Comparison of ENCODE assay signal across 29 cellular contexts in genomic region chr5:160692272-160692671, GRCh38.
A peak's percentile ranks its signal among the peaks of the same experiment; 100 is the strongest.
DNase-seq lines count a peak whose midpoint lies in the region; ATAC-seq, FAIRE-seq and TF ChIP-seq lines count a peak whose summit lies in the region.
"Had no signal": no experiment of that assay in that cellular context is flagged by ENCODE, and none has a peak within 500 bp of the region (broad histone marks: within the 10 kb centered on the region; RNA-seq: fewer than 3 reads in every experiment).

No MANE protein-coding gene starts in this region.

- H3K4me3 ChIP-seq in hepatocyte (no peak overlapping the region), small intestine (ENCODE audit: low read depth in 1 of 2, low read length in 2 of 2) (no peak overlapping the region), SK-N-SH (ENCODE audit: low read depth in 2 of 2, low read length in 1 of 2) (no peak overlapping the region)
- H3K4me3 ChIP-seq: A549, SK-N-MC had no signal

- H3K27ac Mint-ChIP-seq in Calu3 (ENCODE audit: unreplicated experiment) = peak overlapping the region; percentile 13
- H3K27ac Mint-ChIP-seq: CD8-positive, alpha-beta T cell; IgD-negative memory B cell had no signal

- H4K20me1 ChIP-seq in hepatocyte (ENCODE audit: insufficient read depth, poor library complexity, severe bottlenecking) = no peaks in the 10 kb centered on the region
- H4K20me1 ChIP-seq in SK-N-SH (ENCODE audit: insufficient read depth) = no peaks in the 10 kb centered on the region

- no peaks in the 10 kb centered on the region for H3K27me3 ChIP-seq in hepatocyte
- no peaks in the 10 kb centered on the region for H3K27me3 ChIP-seq in small intestine (ENCODE audit: control insufficient read depth in 2 of 2, insufficient read depth in 2 of 2, low read length in 2 of 2)
- H3K27me3 ChIP-seq in SK-N-SH (ENCODE audit: insufficient read depth) = no peaks in the 10 kb centered on the region

- intact Hi-C loops in Calu3 (cut with micrococcal nuclease; ENCODE audit: unreplicated experiment) = loop anchor here (10.0 kb wide), 1 partner anchor 573 kb away; no protein-coding TSS in a partner anchor

- H3K4me2 ChIP-seq in hepatocyte = no peak overlapping the region
- no peak overlapping the region for H3K4me2 ChIP-seq in SK-N-SH
- H3K4me2 ChIP-seq: A549, KMS-11 had no signal

- TF ChIP-seq RAD21 in SK-N-SH (IDR thresholded peaks at IDR 0.05; ENCODE audit: low read length) = no peak

- TF ChIP-seq CTCF in Calu3 (IDR thresholded peaks at IDR 0.05; ENCODE audit: unreplicated experiment) (no peak), hepatocyte (IDR thresholded peaks at IDR 0.05; ENCODE audit: poor library complexity) (no peak), SK-N-SH (IDR thresholded peaks at IDR 0.05) (no peak)

- no peak overlapping the region for H3K4me3 Mint-ChIP-seq in Calu3 (ENCODE audit: low read depth, unreplicated experiment)
- H3K4me3 Mint-ChIP-seq: CD8-positive, alpha-beta T cell; IgD-negative memory B cell had no signal

- H3K36me3 ChIP-seq in hepatocyte (replicated peaks; ENCODE audit: insufficient read depth, low read depth) (no peaks in the 10 kb centered on the region), small intestine (ENCODE audit: control insufficient read depth in 2 of 2, insufficient read depth in 2 of 2, low read length in 2 of 2) (no peaks in the 10 kb centered on the region), SK-N-SH (replicated peaks in 1 of 2; ENCODE audit: control insufficient read depth in 1 of 2, insufficient read depth in 2 of 2, low read length in 1 of 2) (no peaks in the 10 kb centered on the region)

- H3K27ac ChIP-seq in hepatocyte (peak overlapping the region; percentile 69), small intestine (ENCODE audit: low read depth in 1 of 2, low read length in 1 of 2) (peak overlapping the region in 1 of 2 donors; percentile 86), SK-N-SH (ENCODE audit: low read depth in 2 of 2, low read length in 1 of 2) (no peak overlapping the region)
- H3K27ac ChIP-seq: A549, HL-60, KMS-11, SK-N-MC had no signal

- POLR2A ChIA-PET in SK-N-SH (lab: Yijun Ruan, JAX) = no interaction called here

- H3K4me1 ChIP-seq in hepatocyte (ENCODE audit: insufficient read depth) = peaks cover 3% of the 10 kb centered on the region
- H3K4me1 ChIP-seq in small intestine (ENCODE audit: control insufficient read depth in 2 of 2, insufficient read depth in 1 of 2, low read depth in 1 of 2, low read length in 1 of 2) = peaks cover 3 to 7% of the 10 kb centered on the region in 2 donors
- H3K4me1 ChIP-seq in SK-N-SH (ENCODE audit: control insufficient read depth in 1 of 2, insufficient read depth in 2 of 2, low read depth in 1 of 2, low read length in 1 of 2) = no peaks in the 10 kb centered on the region
- H3K4me1 ChIP-seq: A549 had no signal

- no peaks in the 10 kb centered on the region for H3K27me3 Mint-ChIP-seq in Calu3 (ENCODE audit: unreplicated experiment)

- peaks cover 35% of the 10 kb centered on the region for H3K4me1 Mint-ChIP-seq in Calu3 (ENCODE audit: low read depth, unreplicated experiment)
- H3K4me1 Mint-ChIP-seq: IgD-negative memory B cell had no signal

- ATAC-seq in HG02884 (IDR thresholded peaks at IDR 0.05; ENCODE audit: unreplicated experiment) = no peak
- ATAC-seq in GM18502 (IDR thresholded peaks at IDR 0.05; ENCODE audit: poor library complexity, unreplicated experiment) = no peak
- ATAC-seq: A549; CD8-positive, alpha-beta T cell; Panc1 had no signal

- no peaks in the 10 kb centered on the region for H3K79me2 ChIP-seq in hepatocyte
- no peaks in the 10 kb centered on the region for H3K79me2 ChIP-seq in SK-N-SH (ENCODE audit: insufficient read depth)

- no peak overlapping the region for H3K9ac ChIP-seq in SK-N-SH
- H3K9ac ChIP-seq: KMS-11 had no signal

- H2AFZ ChIP-seq in hepatocyte (no peak overlapping the region), SK-N-SH (ENCODE audit: low read depth) (no peak overlapping the region)

- peaks cover 5% of the 10 kb centered on the region for H3K36me3 Mint-ChIP-seq in Calu3 (ENCODE audit: insufficient read depth, unreplicated experiment)
- H3K36me3 Mint-ChIP-seq: CD8-positive, alpha-beta T cell; IgD-negative memory B cell had no signal

- BruUV-seq in Calu3 (replicated peaks; lab: Mats Ljungman, UMichigan) = no TSS peak

- H3K9me3 Mint-ChIP-seq in Calu3 (ENCODE audit: low read depth, unreplicated experiment) = no peaks in the 10 kb centered on the region
- H3K9me3 Mint-ChIP-seq: CD8-positive, alpha-beta T cell had no signal

- H3K9me3 ChIP-seq in hepatocyte (ENCODE audit: low read depth) (no peaks in the 10 kb centered on the region), small intestine (ENCODE audit: control insufficient read depth, low read depth) (no peaks in the 10 kb centered on the region), SK-N-SH (no peaks in the 10 kb centered on the region)
- H3K9me3 ChIP-seq: A549, Caco-2 had no signal

- no peaks in the 10 kb centered on the region for H3F3A ChIP-seq in SK-N-SH (replicated peaks; ENCODE audit: insufficient read depth)

- 84% methylated on average over 2 of the region's 2 CpGs for WGBS in hepatocyte (ENCODE audit: low lambda C conversion rate, missing lambda C conversion rate)
- WGBS in small intestine, 3 donors = 22 to 55% (median 36%) methylated on average over 2 of the region's 2 CpGs
- 36% methylated on average over 2 of the region's 2 CpGs for WGBS in SK-N-SH (ENCODE audit: low lambda C conversion rate)

- no peak for FAIRE-seq in small intestine (lab: Jason Lieb, UNC)
- FAIRE-seq: A549, GM12892, H54 had no signal

- CTCF ChIA-PET in Calu3 (lab: Charles Lee) = no interaction called here
- CTCF ChIA-PET in SK-N-SH (lab: Yijun Ruan, JAX) = no interaction called here

- no peak for DNase-seq in Calu3
- DNase-seq in MV-4-11 (lab: John Stamatoyannopoulos, UW) = peak; percentile 22
- peak; percentile 30 for DNase-seq in hepatocyte (ENCODE audit: low spot score)
- DNase-seq in small intestine = peak; percentile 88
- DNase-seq in SK-N-SH = no peak
- DNase-seq: C1 segment of cervical spinal cord; Caco-2; CD8-positive, alpha-beta T cell; DMS 273 treated with DMSO at 0.1 percent for 48 hours; DND-41; NCI-H1105 treated with DMSO at 0.1 percent for 48 hours; NCI-H146; NCI-H1930; NCI-H446 treated with DMSO at 0.1 percent for 48 hours; NCI-H526; NCI-H82; NK-92 treated with Interleukin-12 subunit alpha and Interleukin-12 subunit beta, amount 100 ng/mL, for 24 hours; SHP77 treated with DMSO at 0.1 percent for 48 hours; SW 1271 had no signal

- H3K9me2 ChIP-seq in hepatocyte (replicated peaks; ENCODE audit: insufficient read depth) (no peaks in the 10 kb centered on the region), SK-N-SH (no peaks in the 10 kb centered on the region)

- no peak for TF ChIP-seq EP300 in SK-N-SH (IDR thresholded peaks at IDR 0.05; ENCODE audit: borderline replicate concordance in 1 of 2, low read depth in 1 of 2, low read length in 1 of 2)

TF ChIP-seq in SK-N-SH, 30 proteins besides CTCF, POLR2A, EP300 and RAD21:
- TF ChIP-seq TCF12 (IDR thresholded peaks at IDR 0.05) (no peak), ELF1 (IDR thresholded peaks at IDR 0.05) (no peak), TAF1 (IDR thresholded peaks at IDR 0.05; ENCODE audit: borderline replicate concordance, low read depth, low read length) (no peak), POLR2AphosphoS5 (IDR thresholded peaks at IDR 0.05; ENCODE audit: low read depth, low read length) (no peak), IRF3 (IDR thresholded peaks at IDR 0.05; ENCODE audit: low read depth, low read length) (no peak), EZH2phosphoT487 (IDR thresholded peaks at IDR 0.05; ENCODE audit: borderline replicate concordance, low read depth) (no peak), YY1 (IDR thresholded peaks at IDR 0.05; ENCODE audit: low read depth) (no peak)
TF ChIP-seq in SK-N-SH: peak in this region for 0.

Comparison
In these comparisons a context has a peak if more than half of its experiments do, and no peak if none do; other contexts are left out.
1. DNase-seq: peak in MV-4-11 (single experiment), hepatocyte (single experiment) and small intestine (single experiment); none in Calu3 (single experiment) and SK-N-SH (single experiment).